In the genomic region with DNA sequence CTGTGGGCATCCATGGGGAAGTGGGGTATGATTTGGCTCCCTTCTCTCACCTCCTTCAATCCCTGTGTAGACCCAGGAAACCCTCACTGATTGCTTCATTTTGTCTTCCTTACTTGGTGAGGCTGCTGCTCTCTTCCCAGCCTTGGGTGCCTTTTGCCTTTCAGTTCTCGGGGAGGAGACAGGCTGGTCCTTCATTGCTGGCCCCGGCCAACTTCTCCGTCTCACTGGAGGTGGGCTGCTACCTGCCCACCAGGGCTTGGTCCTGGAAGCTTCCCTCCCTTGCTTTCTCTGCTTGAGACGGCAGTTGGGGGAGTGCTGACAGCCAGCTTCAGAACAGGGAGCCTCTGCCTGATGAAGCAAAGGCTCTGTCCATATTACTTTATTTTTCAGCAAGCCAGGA, we compare ENCODE assay signal across 1 cellular context.
TF ChIP-seq lines count a peak whose summit lies in the region.

No MANE protein-coding gene starts in this region.

TF ChIP-seq in WTC11, 78 proteins besides CTCF, POLR2A, EP300 and RAD21 (continued from another document):
- TF ChIP-seq, protein P1, sequence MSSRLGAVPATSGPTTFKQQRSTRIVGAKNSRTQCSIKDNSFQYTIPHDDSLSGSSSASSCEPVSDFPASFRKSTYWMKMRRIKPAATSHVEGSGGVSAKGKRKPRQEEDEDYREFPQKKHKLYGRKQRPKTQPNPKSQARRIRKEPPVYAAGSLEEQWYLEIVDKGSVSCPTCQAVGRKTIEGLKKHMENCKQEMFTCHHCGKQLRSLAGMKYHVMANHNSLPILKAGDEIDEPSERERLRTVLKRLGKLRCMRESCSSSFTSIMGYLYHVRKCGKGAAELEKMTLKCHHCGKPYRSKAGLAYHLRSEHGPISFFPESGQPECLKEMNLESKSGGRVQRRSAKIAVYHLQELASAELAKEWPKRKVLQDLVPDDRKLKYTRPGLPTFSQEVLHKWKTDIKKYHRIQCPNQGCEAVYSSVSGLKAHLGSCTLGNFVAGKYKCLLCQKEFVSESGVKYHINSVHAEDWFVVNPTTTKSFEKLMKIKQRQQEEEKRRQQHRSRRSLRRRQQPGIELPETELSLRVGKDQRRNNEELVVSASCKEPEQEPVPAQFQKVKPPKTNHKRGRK (CRISPR knock-in tag; IDR thresholded peaks at IDR 0.05; ENCODE audit: borderline replicate concordance): no peak
- TF ChIP-seq, protein P2, sequence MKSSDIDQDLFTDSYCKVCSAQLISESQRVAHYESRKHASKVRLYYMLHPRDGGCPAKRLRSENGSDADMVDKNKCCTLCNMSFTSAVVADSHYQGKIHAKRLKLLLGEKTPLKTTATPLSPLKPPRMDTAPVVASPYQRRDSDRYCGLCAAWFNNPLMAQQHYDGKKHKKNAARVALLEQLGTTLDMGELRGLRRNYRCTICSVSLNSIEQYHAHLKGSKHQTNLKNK (CRISPR knock-in tag; IDR thresholded peaks at IDR 0.05): no peak
- TF ChIP-seq TP53 (CRISPR knock-in tag; IDR thresholded peaks at IDR 0.05): no peak
- TF ChIP-seq, protein P3, sequence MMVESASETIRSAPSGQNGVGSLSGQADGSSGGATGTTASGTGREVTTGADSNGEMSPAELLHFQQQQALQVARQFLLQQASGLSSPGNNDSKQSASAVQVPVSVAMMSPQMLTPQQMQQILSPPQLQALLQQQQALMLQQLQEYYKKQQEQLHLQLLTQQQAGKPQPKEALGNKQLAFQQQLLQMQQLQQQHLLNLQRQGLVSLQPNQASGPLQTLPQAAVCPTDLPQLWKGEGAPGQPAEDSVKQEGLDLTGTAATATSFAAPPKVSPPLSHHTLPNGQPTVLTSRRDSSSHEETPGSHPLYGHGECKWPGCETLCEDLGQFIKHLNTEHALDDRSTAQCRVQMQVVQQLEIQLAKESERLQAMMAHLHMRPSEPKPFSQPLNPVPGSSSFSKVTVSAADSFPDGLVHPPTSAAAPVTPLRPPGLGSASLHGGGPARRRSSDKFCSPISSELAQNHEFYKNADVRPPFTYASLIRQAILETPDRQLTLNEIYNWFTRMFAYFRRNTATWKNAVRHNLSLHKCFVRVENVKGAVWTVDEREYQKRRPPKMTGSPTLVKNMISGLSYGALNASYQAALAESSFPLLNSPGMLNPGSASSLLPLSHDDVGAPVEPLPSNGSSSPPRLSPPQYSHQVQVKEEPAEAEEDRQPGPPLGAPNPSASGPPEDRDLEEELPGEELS (CRISPR knock-in tag; IDR thresholded peaks at IDR 0.05): no peak
- no peak for TF ChIP-seq HMGA2 (CRISPR knock-in tag; IDR thresholded peaks at IDR 0.05)
- no peak for TF ChIP-seq ATF1 (CRISPR knock-in tag; IDR thresholded peaks at IDR 0.05)
